22 cellular contexts compared by ENCODE assay signal in the genomic region with DNA sequence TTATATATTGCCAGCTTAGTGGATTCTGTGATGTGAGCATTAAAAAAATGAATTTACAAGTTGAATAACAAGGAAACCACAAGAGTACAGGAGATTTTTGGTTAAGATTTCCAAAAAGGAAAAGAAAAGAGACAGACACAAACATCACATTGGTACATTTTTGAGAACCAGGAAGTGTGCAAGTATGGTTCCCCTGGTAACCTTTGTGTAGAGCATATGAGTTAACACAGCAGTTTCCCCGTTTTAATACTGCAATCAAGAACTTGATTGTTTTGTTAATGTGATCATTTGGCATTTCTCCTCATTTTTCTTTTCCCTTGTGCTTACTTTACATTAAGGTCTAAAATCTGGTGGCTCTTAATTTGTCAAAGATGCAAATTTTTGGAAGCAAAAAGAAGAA.
A peak's percentile ranks its signal among the peaks of the same experiment; 100 is the strongest.
DNase-seq lines count a peak whose midpoint lies in the region; ATAC-seq, FAIRE-seq and TF ChIP-seq lines count a peak whose summit lies in the region.
"Had no signal": no experiment of that assay in that cellular context is flagged by ENCODE, and none has a peak within 500 bp of the region (broad histone marks: within the 10 kb centered on the region; RNA-seq: fewer than 3 reads in every experiment).

No MANE protein-coding gene starts in this region.

- H3K79me2 ChIP-seq in GM23338 (replicated peaks; ENCODE audit: insufficient read depth), result no peaks in the 10 kb centered on the region

- H3K27me3 Mint-ChIP-seq in GM23338 (ENCODE audit: insufficient read depth, low read depth, poor library complexity) (no peaks in the 10 kb centered on the region), T-helper 17 cell (no peaks in the 10 kb centered on the region), Calu3 (ENCODE audit: unreplicated experiment) (no peaks in the 10 kb centered on the region), glutamatergic neuron (ENCODE audit: unreplicated experiment) (no peaks in the 10 kb centered on the region)
- H3K27me3 Mint-ChIP-seq: activated CD4-positive, alpha-beta memory T cell treated with anti-CD3 and anti-CD28 coated beads for 36 hours had no signal

- no peak overlapping the region for H3K4me3 ChIP-seq in A549
- no peak overlapping the region for H3K4me3 ChIP-seq in GM23338
- no peak overlapping the region for H3K4me3 ChIP-seq in fibroblast of the aortic adventitia (ENCODE audit: low read depth, low read length)

- no peaks in the 10 kb centered on the region for H4K20me1 ChIP-seq in GM23338 (replicated peaks; ENCODE audit: insufficient read depth)

- ATAC-seq in A549 (no peak), GM23338 (no peak), T-helper 17 cell (peak; percentile 63)
- ATAC-seq: foreskin keratinocyte, left cardiac atrium, WTC11 had no signal

- H3K36me3 Mint-ChIP-seq in GM23338 (ENCODE audit: low read depth), result no peaks in the 10 kb centered on the region
- H3K36me3 Mint-ChIP-seq in T-helper 17 cell (ENCODE audit: low read depth), result no peaks in the 10 kb centered on the region
- H3K36me3 Mint-ChIP-seq in Calu3 (ENCODE audit: insufficient read depth, unreplicated experiment), result no peaks in the 10 kb centered on the region
- H3K36me3 Mint-ChIP-seq in glutamatergic neuron (ENCODE audit: unreplicated experiment), result no peaks in the 10 kb centered on the region
- H3K36me3 Mint-ChIP-seq: activated CD4-positive, alpha-beta memory T cell treated with anti-CD3 and anti-CD28 coated beads for 36 hours; CD4-positive, CD25-positive, alpha-beta regulatory T cell; WTC11 had no signal

- no peak for TF ChIP-seq EP300 in A549 (IDR thresholded peaks at IDR 0.05)

- peak overlapping the region; percentile 43; the same call in 1 of the 2 replicates for H2AFZ ChIP-seq in GM23338

- peak; percentile 65 for FAIRE-seq in A549 (lab: Jason Lieb, UNC)

- no peak for TF ChIP-seq CTCF in A549 (IDR thresholded peaks at IDR 0.05)
- no peak for TF ChIP-seq CTCF in GM23338 (conservative IDR thresholded peaks at IDR 0.05; ENCODE audit: low read depth in 2 of 2)
- TF ChIP-seq CTCF in fibroblast of the aortic adventitia (IDR thresholded peaks at IDR 0.05; ENCODE audit: insufficient read depth, low read length), result no peak
- no peak for TF ChIP-seq CTCF in Calu3 (IDR thresholded peaks at IDR 0.05; ENCODE audit: unreplicated experiment)
- no peak for TF ChIP-seq CTCF in glutamatergic neuron (IDR thresholded peaks at IDR 0.05; ENCODE audit: partially characterized antibody, unreplicated experiment)

- intact Hi-C loops in Calu3 (cut with micrococcal nuclease; ENCODE audit: unreplicated experiment), result no loop called here

- CTCF ChIA-PET in A549 (lab: Yijun Ruan, JAX) (no interaction called here), Calu3 (lab: Charles Lee) (no interaction called here)

- WGBS in A549 (ENCODE audit: missing lambda C conversion rate), result 60% methylated on average over 1 of the region's 1 CpG

- H3K9me3 ChIP-seq in A549 (no peaks in the 10 kb centered on the region), T-helper 17 cell (ENCODE audit: control insufficient read depth, low read length, poor library complexity, severe bottlenecking) (no peaks in the 10 kb centered on the region)

- H3K4me1 ChIP-seq in A549 (no peaks in the 10 kb centered on the region), GM23338 (ENCODE audit: insufficient read depth) (peaks cover 13% of the 10 kb centered on the region)
- H3K4me1 ChIP-seq: foreskin keratinocyte had no signal

- TF ChIP-seq POLR2A in A549 (IDR thresholded peaks at IDR 0.05; ENCODE audit: low read length), result no peak

- no peaks in the 10 kb centered on the region for H3K9me3 Mint-ChIP-seq in GM23338
- H3K9me3 Mint-ChIP-seq in Calu3 (ENCODE audit: low read depth, unreplicated experiment), result peaks cover 2% of the 10 kb centered on the region
- no peaks in the 10 kb centered on the region for H3K9me3 Mint-ChIP-seq in glutamatergic neuron (ENCODE audit: unreplicated experiment)
- H3K9me3 Mint-ChIP-seq: activated CD4-positive, alpha-beta memory T cell treated with anti-CD3 and anti-CD28 coated beads for 36 hours; endodermal cell; neural crest cell; WTC11 had no signal

- H3K4me1 Mint-ChIP-seq in GM23338 (peaks cover 13% of the 10 kb centered on the region), T-helper 17 cell (peaks cover 15% of the 10 kb centered on the region), Calu3 (ENCODE audit: low read depth, unreplicated experiment) (no peaks in the 10 kb centered on the region), glutamatergic neuron (ENCODE audit: low read depth, unreplicated experiment) (no peaks in the 10 kb centered on the region)

- H3K4me3 Mint-ChIP-seq in GM23338, result no peak overlapping the region
- peak overlapping the region; percentile 31 for H3K4me3 Mint-ChIP-seq in T-helper 17 cell
- H3K4me3 Mint-ChIP-seq in Calu3 (ENCODE audit: low read depth, unreplicated experiment), result no peak overlapping the region
- H3K4me3 Mint-ChIP-seq in glutamatergic neuron (ENCODE audit: unreplicated experiment), result no peak overlapping the region
- H3K4me3 Mint-ChIP-seq: activated CD4-positive, alpha-beta memory T cell treated with anti-CD3 and anti-CD28 coated beads for 36 hours; CD4-positive, CD25-positive, alpha-beta regulatory T cell; endodermal cell; neural crest cell; WTC11 had no signal

- H3K27ac ChIP-seq in A549 (no peak overlapping the region), GM23338 (ENCODE audit: low read depth) (no peak overlapping the region)
- H3K27ac ChIP-seq: foreskin keratinocyte had no signal

- H3K36me3 ChIP-seq in GM23338 (ENCODE audit: insufficient read depth), result no peaks in the 10 kb centered on the region

- H3K9me2 ChIP-seq in GM23338 (ENCODE audit: insufficient read depth), result no peaks in the 10 kb centered on the region

- H3K27me3 ChIP-seq in GM23338 (ENCODE audit: insufficient read depth), result no peaks in the 10 kb centered on the region
- H3K27me3 ChIP-seq: foreskin keratinocyte had no signal

- BruUV-seq in Calu3 (replicated peaks; lab: Mats Ljungman, UMichigan), result no TSS peak

- H3K4me2 ChIP-seq in A549 (no peak overlapping the region), GM23338 (no peak overlapping the region)

- peak overlapping the region; percentile 30; the same call in 1 of the 2 replicates for H3K27ac Mint-ChIP-seq in GM23338
- peak overlapping the region; percentile 74 for H3K27ac Mint-ChIP-seq in T-helper 17 cell
- no peak overlapping the region for H3K27ac Mint-ChIP-seq in Calu3 (ENCODE audit: unreplicated experiment)
- H3K27ac Mint-ChIP-seq in glutamatergic neuron (ENCODE audit: unreplicated experiment), result no peak overlapping the region
- H3K27ac Mint-ChIP-seq: activated CD4-positive, alpha-beta memory T cell treated with anti-CD3 and anti-CD28 coated beads for 36 hours; endodermal cell had no signal

- POLR2A ChIA-PET in A549 (lab: Yijun Ruan, JAX), result no interaction called here

- no peaks in the 10 kb centered on the region for H3F3A ChIP-seq in GM23338 (replicated peaks; ENCODE audit: low read depth)

- no peak for DNase-seq in A549 (ENCODE audit: low read depth in 1 of 2, low spot score in 1 of 2)
- no peak for DNase-seq in GM23338 (ENCODE audit: low spot score)
- DNase-seq in T-helper 17 cell, result no peak
- peak; percentile 17 for DNase-seq in fibroblast of the aortic adventitia (ENCODE audit: low read depth)
- DNase-seq in foreskin melanocyte, result no peak
- no peak for DNase-seq in NCI-H2107 treated with DMSO at 0.1 percent for 48 hours (lab: John Stamatoyannopoulos, UW; ENCODE audit: unreplicated experiment)
- no peak for DNase-seq in Calu3
- no peak for DNase-seq in glutamatergic neuron
- DNase-seq: activated CD4-positive, alpha-beta memory T cell treated with anti-CD3 and anti-CD28 coated beads for 36 hours; activated naive CD4-positive, alpha-beta T cell; activated T-cell treated with anti-CD3 and anti-CD28 coated beads for 4 hours; amygdala; CD4-positive, CD25-positive, alpha-beta regulatory T cell; endodermal cell; foreskin keratinocyte; KBM-7; left cardiac atrium; midbrain; NCI-H1105; NCI-H524 had no signal

- no peak for TF ChIP-seq RAD21 in A549 (conservative IDR thresholded peaks at IDR 0.05 in 1 of 2, IDR thresholded peaks at IDR 0.05 in 1 of 2)

TF ChIP-seq in A549, 52 proteins besides CTCF, POLR2A, EP300 and RAD21 (continues in another document):
- TF ChIP-seq ZSCAN20 (CRISPR knock-in tag; IDR thresholded peaks at IDR 0.05) (no peak), HOXB5 (CRISPR knock-in tag; IDR thresholded peaks at IDR 0.05) (no peak), EHMT2 (IDR thresholded peaks at IDR 0.05; ENCODE audit: low read depth) (no peak)
- TF ChIP-seq, protein P1, sequence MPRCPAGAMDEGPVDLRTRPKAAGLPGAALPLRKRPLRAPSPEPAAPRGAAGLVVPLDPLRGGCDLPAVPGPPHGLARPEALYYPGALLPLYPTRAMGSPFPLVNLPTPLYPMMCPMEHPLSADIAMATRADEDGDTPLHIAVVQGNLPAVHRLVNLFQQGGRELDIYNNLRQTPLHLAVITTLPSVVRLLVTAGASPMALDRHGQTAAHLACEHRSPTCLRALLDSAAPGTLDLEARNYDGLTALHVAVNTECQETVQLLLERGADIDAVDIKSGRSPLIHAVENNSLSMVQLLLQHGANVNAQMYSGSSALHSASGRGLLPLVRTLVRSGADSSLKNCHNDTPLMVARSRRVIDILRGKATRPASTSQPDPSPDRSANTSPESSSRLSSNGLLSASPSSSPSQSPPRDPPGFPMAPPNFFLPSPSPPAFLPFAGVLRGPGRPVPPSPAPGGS (IDR thresholded peaks at IDR 0.05), result no peak

TF ChIP-seq in GM23338, 12 proteins besides CTCF, POLR2A, EP300 and RAD21 (continues in another document):
- no peak for TF ChIP-seq ETS1 (IDR thresholded peaks at IDR 0.05)

Comparison
In these comparisons a context has a peak if more than half of its experiments do, and no peak if none do; other contexts are left out.
1. H3K27ac Mint-ChIP-seq: peak in GM23338 (single experiment) and T-helper 17 cell (single experiment); none in Calu3 (single experiment) and glutamatergic neuron (single experiment).